ENCODE assay signal across 9 cellular contexts in genomic region chr1:34787461-34788420, GRCh38. TPM values are rescaled to one million over a fixed set of nuclear protein-coding genes. Genes with fewer than 3 reads are reported as not detected.
DNase-seq lines count a peak whose midpoint lies in the region; ATAC-seq and TF ChIP-seq lines count a peak whose summit lies in the region.
"Had no signal": no experiment of that assay in that cellular context is flagged by ENCODE, and none has a peak within 500 bp of the region (broad histone marks: within the 10 kb centered on the region; RNA-seq: fewer than 3 reads in every experiment).

No MANE protein-coding gene starts in this region.

- H2AFZ ChIP-seq in IMR-90 (replicated peaks; ENCODE audit: low read length, poor library complexity), result no peak overlapping the region

- H3K36me3 ChIP-seq in IMR-90 (ENCODE audit: control insufficient read depth, insufficient read depth, low read length) (no peaks in the 10 kb centered on the region), WERI-Rb-1 (no peaks in the 10 kb centered on the region)

- POLR2A ChIA-PET in IMR-90 (lab: Charles Lee; ENCODE audit: unreplicated experiment), result no interaction called here

- no peak overlapping the region; the same call in 1 of the 2 replicates for H2BK120ac ChIP-seq in IMR-90 (ENCODE audit: low read depth, low read length)

- no peak overlapping the region for H3K27ac ChIP-seq in IMR-90 (ENCODE audit: insufficient read depth, low read length)
- no peak overlapping the region for H3K27ac ChIP-seq in WERI-Rb-1
- no peak overlapping the region for H3K27ac ChIP-seq in caudate nucleus (ENCODE audit: low read depth, low read length)

- dilution Hi-C loops in IMR-90 (cut with HindIII; ENCODE audit: low sequenced_read_pairs, unreplicated experiment), result no loop called here

- no peak overlapping the region for H3K56ac ChIP-seq in IMR-90 (ENCODE audit: extremely low read depth, insufficient read depth, low read length)

- H2BK5ac ChIP-seq in IMR-90 (ENCODE audit: low read depth, low read length, poor library complexity, severe bottlenecking), result no peak overlapping the region

- peak overlapping the region; percentile 37 for H2AK9ac ChIP-seq in IMR-90 (replicated peaks; ENCODE audit: low read depth, low read length, poor library complexity)

- intact Hi-C loops in IMR-90 (cut with micrococcal nuclease), result loop anchor here (5.0 kb wide), 2 partner anchors 195 to 390 kb away; no protein-coding TSS in a partner anchor

- no peaks in the 10 kb centered on the region for H3K79me1 ChIP-seq in IMR-90 (ENCODE audit: low read depth in 1 of 2, low read length in 2 of 2)

- 17% methylated on average over 1 of the region's 9 CpGs; no CpG with 5 or more reads in 1 of the 2 experiments for WGBS in IMR-90 (ENCODE audit: extremely low coverage in 2 of 2, insufficient read length in 1 of 2), 2 experiments

- TF ChIP-seq RAD21 in IMR-90 (IDR thresholded peaks at IDR 0.05; ENCODE audit: low read length), result peak; percentile 17; the same call in 1 of the 2 replicates

- no peak overlapping the region for H3K9ac ChIP-seq in IMR-90 (ENCODE audit: low read depth, low read length)

- peaks cover 2% of the 10 kb centered on the region; the same call in 1 of the 2 replicates for H3K4me1 ChIP-seq in IMR-90 (ENCODE audit: control insufficient read depth, insufficient read depth, low read length)

- no peak overlapping the region for H4K8ac ChIP-seq in IMR-90 (ENCODE audit: low read depth in 2 of 2, low read length in 2 of 2)

- 0 out of 2 replicates have a peak overlapping the region, but pooled peaks have one; percentile 43 for H2AK5ac ChIP-seq in IMR-90 (ENCODE audit: low read depth, low read length)

- CTCF ChIA-PET in IMR-90 (lab: Yijun Ruan, JAX), result no interaction called here

- no peak overlapping the region for H4K5ac ChIP-seq in IMR-90 (ENCODE audit: low read depth, low read length)

- peak; percentile 33 for TF ChIP-seq CTCF in IMR-90 (conservative IDR thresholded peaks at IDR 0.05; ENCODE audit: low read depth, low read length)
- peak; percentile 75 for TF ChIP-seq CTCF in WERI-Rb-1 (IDR thresholded peaks at IDR 0.05; ENCODE audit: low read depth, low read length)

- peaks cover 4% of the 10 kb centered on the region; the same call in 1 of the 2 replicates for H3K9me1 ChIP-seq in IMR-90 (ENCODE audit: insufficient read depth, low read length)

- in situ Hi-C loops in IMR-90 (cut with MboI; ENCODE audit: low sequenced_read_pairs), result no loop called here

- no peaks in the 10 kb centered on the region for H4K20me1 ChIP-seq in IMR-90 (ENCODE audit: insufficient read depth, low read length)

- no peak overlapping the region for H4K91ac ChIP-seq in IMR-90 (ENCODE audit: insufficient read depth, low read depth, low read length)

- DNase-seq in GM04503 (ENCODE audit: low read depth), result peak; percentile 30
- peak; percentile 39 for DNase-seq in IMR-90
- DNase-seq in WERI-Rb-1, result peak; percentile 50
- no peak for DNase-seq in left lobe of liver (ENCODE audit: low spot score)
- DNase-seq in caudate nucleus (lab: John Stamatoyannopoulos, UW), result no peak
- DNase-seq in activated naive CD4-positive, alpha-beta T cell (lab: John Stamatoyannopoulos, UW), result no peak

- TF ChIP-seq POLR2A in IMR-90 (IDR thresholded peaks at IDR 0.05; ENCODE audit: low read depth, low read length), result no peak

- no TSS peak for BruUV-seq in IMR-90 (replicated peaks; lab: Mats Ljungman, UMichigan)

- no peak overlapping the region for H3K23ac ChIP-seq in IMR-90 (ENCODE audit: low read depth, low read length)

- peaks cover 6% of the 10 kb centered on the region for H3K9me3 ChIP-seq in IMR-90 (ENCODE audit: control insufficient read depth, insufficient read depth, low read length)
- H3K9me3 ChIP-seq in WERI-Rb-1 (ENCODE audit: severe bottlenecking), result no peaks in the 10 kb centered on the region

- no peak overlapping the region for H3K4ac ChIP-seq in IMR-90 (ENCODE audit: low read depth, low read length)

- H2BK15ac ChIP-seq in IMR-90 (ENCODE audit: low read depth, low read length), result no peak overlapping the region

- H3K4me2 ChIP-seq in IMR-90 (ENCODE audit: low read depth, low read length), result no peak overlapping the region

- peaks cover 6% of the 10 kb centered on the region for H3K27me3 ChIP-seq in IMR-90 (ENCODE audit: control insufficient read depth, insufficient read depth, low read length)
- H3K27me3 ChIP-seq in WERI-Rb-1 (ENCODE audit: insufficient read depth, low read depth, severe bottlenecking), result peaks cover 41% of the 10 kb centered on the region

- H3K18ac ChIP-seq in IMR-90 (ENCODE audit: low read depth, low read length), result no peak overlapping the region

- H3K4me3 ChIP-seq in IMR-90 (ENCODE audit: insufficient read depth, low read depth, low read length) (no peak overlapping the region), WERI-Rb-1 (ENCODE audit: low read depth, low read length) (no peak overlapping the region)

- H3K14ac ChIP-seq in IMR-90 (replicated peaks; ENCODE audit: low read depth, low read length), result no peak overlapping the region

- ATAC-seq in IMR-90 (ENCODE audit: low read depth) (peak; percentile 71), left lobe of liver (peak; percentile 3), GM18861 (IDR thresholded peaks at IDR 0.05; ENCODE audit: unreplicated experiment) (no peak), GM21576 (IDR thresholded peaks at IDR 0.05; ENCODE audit: unreplicated experiment) (no peak)

- H2BK20ac ChIP-seq in IMR-90 (ENCODE audit: low read depth, low read length), result no peak overlapping the region

TF ChIP-seq in IMR-90, 13 proteins besides CTCF, POLR2A, EP300 and RAD21:
- no peak for TF ChIP-seq RFX5 (IDR thresholded peaks at IDR 0.05; ENCODE audit: low read depth, low read length)
- no peak for TF ChIP-seq CHD1 (IDR thresholded peaks at IDR 0.05; ENCODE audit: low read depth, low read length)
- no peak for TF ChIP-seq BHLHE40 (IDR thresholded peaks at IDR 0.05; ENCODE audit: low read depth, low read length)
- TF ChIP-seq, protein P1, sequence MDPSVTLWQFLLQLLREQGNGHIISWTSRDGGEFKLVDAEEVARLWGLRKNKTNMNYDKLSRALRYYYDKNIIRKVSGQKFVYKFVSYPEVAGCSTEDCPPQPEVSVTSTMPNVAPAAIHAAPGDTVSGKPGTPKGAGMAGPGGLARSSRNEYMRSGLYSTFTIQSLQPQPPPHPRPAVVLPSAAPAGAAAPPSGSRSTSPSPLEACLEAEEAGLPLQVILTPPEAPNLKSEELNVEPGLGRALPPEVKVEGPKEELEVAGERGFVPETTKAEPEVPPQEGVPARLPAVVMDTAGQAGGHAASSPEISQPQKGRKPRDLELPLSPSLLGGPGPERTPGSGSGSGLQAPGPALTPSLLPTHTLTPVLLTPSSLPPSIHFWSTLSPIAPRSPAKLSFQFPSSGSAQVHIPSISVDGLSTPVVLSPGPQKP (IDR thresholded peaks at IDR 0.05; ENCODE audit: borderline replicate concordance, low read depth, low read length), result no peak
- no peak for TF ChIP-seq MAZ (IDR thresholded peaks at IDR 0.05; ENCODE audit: borderline replicate concordance, low read depth, low read length)
- no peak for TF ChIP-seq NFE2L2 (IDR thresholded peaks at IDR 0.05; ENCODE audit: low read depth, low read length)
- no peak for TF ChIP-seq RCOR1 (IDR thresholded peaks at IDR 0.05; ENCODE audit: insufficient replicate concordance, low read length)
- no peak for TF ChIP-seq USF2 (IDR thresholded peaks at IDR 0.05; ENCODE audit: low read depth, low read length)
- TF ChIP-seq SMC3 (IDR thresholded peaks at IDR 0.05; ENCODE audit: low read depth, low read length), result no peak
- no peak for TF ChIP-seq MXI1 (IDR thresholded peaks at IDR 0.05; ENCODE audit: borderline replicate concordance, low read depth, low read length)
- no peak for TF ChIP-seq MAFK (IDR thresholded peaks at IDR 0.05; ENCODE audit: low read depth, low read length)
- TF ChIP-seq CEBPB (IDR thresholded peaks at IDR 0.05; ENCODE audit: low read depth, low read length), result no peak
- no peak for TF ChIP-seq FOS (IDR thresholded peaks at IDR 0.05; ENCODE audit: low read depth, low read length)

RNA-seq across cellular contexts. Expression of gene GJA4, which starts 5.1 kb away (rescaled TPM):
- not detected in 2 replicates for total RNA-seq in IMR-90 (2012; rRNA removed)
- not detected in 2 replicates for polyA plus RNA-seq in IMR-90 (2012; rRNA removed)
- not detected in 2 replicates for polyA plus RNA-seq in IMR-90 (2012; cell fraction: cytosol; rRNA removed)
- polyA plus RNA-seq in IMR-90 (2012; cell fraction: nucleus; rRNA removed; ENCODE audit: low replicate concordance), result not detected in 2 replicates
- total RNA-seq in left lobe of liver, result 12.5 TPM

RNA-seq across cellular contexts. Expression of gene GJB3, which starts 6.7 kb away (rescaled TPM):
- total RNA-seq in IMR-90 (2012; rRNA removed), result not detected in 2 replicates
- polyA plus RNA-seq in IMR-90 (2012; rRNA removed), result not detected in 2 replicates
- not detected in 2 replicates for polyA plus RNA-seq in IMR-90 (2012; cell fraction: cytosol; rRNA removed)
- polyA plus RNA-seq in IMR-90 (2012; cell fraction: nucleus; rRNA removed; ENCODE audit: low replicate concordance), result not detected in 2 replicates
- total RNA-seq in left lobe of liver, result 0.08 TPM
- total RNA-seq: mononuclear cell had no signal

RNA-seq across cellular contexts. Expression of gene GJB4, which starts 28.2 kb away (rescaled TPM):
- total RNA-seq in IMR-90 (2012; rRNA removed) (not detected in 2 replicates), left lobe of liver (not detected)
- not detected in 2 replicates for polyA plus RNA-seq in IMR-90 (2012; rRNA removed)
- not detected in 2 replicates for polyA plus RNA-seq in IMR-90 (2012; cell fraction: cytosol; rRNA removed)
- not detected in 2 replicates for polyA plus RNA-seq in IMR-90 (2012; cell fraction: nucleus; rRNA removed; ENCODE audit: low replicate concordance)
- total RNA-seq: mononuclear cell had no signal

RNA-seq across cellular contexts. Expression of gene GJB5, which starts 32.9 kb away (rescaled TPM):
- total RNA-seq in IMR-90 (2012; rRNA removed) (not detected in 2 replicates), left lobe of liver (not detected)
- polyA plus RNA-seq in IMR-90 (2012; rRNA removed), result 0.10 and 0.14 TPM in 2 replicates
- polyA plus RNA-seq in IMR-90 (2012; cell fraction: cytosol; rRNA removed), result 0.08 and 0.22 TPM in 2 replicates
- 0.05 TPM in 1 of 2 replicates, not detected in the other for polyA plus RNA-seq in IMR-90 (2012; cell fraction: nucleus; rRNA removed; ENCODE audit: low replicate concordance)
- total RNA-seq: mononuclear cell had no signal

Comparison
In these comparisons a context has a peak if more than half of its experiments do, and no peak if none do; other contexts are left out.
1. DNase-seq: peak in GM04503 (single experiment), IMR-90 (single experiment) and WERI-Rb-1 (single experiment); none in left lobe of liver (single experiment), caudate nucleus (0 of 61) and activated naive CD4-positive, alpha-beta T cell (0 of 4).
2. ATAC-seq: peak in IMR-90 (single experiment) and left lobe of liver (single experiment); none in GM18861 (single experiment) and GM21576 (single experiment).
3. RNA of gene GJA4, which starts 5.1 kb away (total RNA-seq): 12.5 TPM in left lobe of liver (single experiment); not detected in IMR-90; every median in the first group is over 10 times any median in the second.